ENCODE assay signal across 1 cellular context in genomic region chr14:72776701-72777255, GRCh38.
TF ChIP-seq lines count a peak whose summit lies in the region.

No MANE protein-coding gene starts in this region.

TF ChIP-seq in HepG2, 621 proteins besides CTCF, POLR2A, EP300 and RAD21 (continued from another document and continues in another):
- TF ChIP-seq E2F1 (CRISPR knock-in tag; IDR thresholded peaks at IDR 0.05) (0 out of 2 replicates have a peak, but pooled peaks have one; percentile 15), IRF2 (CRISPR knock-in tag; IDR thresholded peaks at IDR 0.05) (peak; percentile 72; the same call in 1 of the 2 replicates), SMAD3 (CRISPR knock-in tag; IDR thresholded peaks at IDR 0.05) (peak; percentile 34; the same call in 1 of the 2 replicates), SP4 (CRISPR knock-in tag; IDR thresholded peaks at IDR 0.05) (peak; percentile 52; the same call in 1 of the 2 replicates), ZMYM3 (CRISPR knock-in tag; IDR thresholded peaks at IDR 0.05) (peak; percentile 95), PITX1 (CRISPR knock-in tag; IDR thresholded peaks at IDR 0.05) (peak; percentile 94), ZMYM4 (CRISPR knock-in tag; IDR thresholded peaks at IDR 0.05) (peak; percentile 92), HDAC2 (CRISPR knock-in tag; IDR thresholded peaks at IDR 0.05) (peak; percentile 98), ONECUT2 (CRISPR knock-in tag; IDR thresholded peaks at IDR 0.05) (peak; percentile 61; the same call in 1 of the 2 replicates), HDAC1 (CRISPR knock-in tag; IDR thresholded peaks at IDR 0.05) (peak; percentile 90), ZNF230 (CRISPR knock-in tag; IDR thresholded peaks at IDR 0.05) (peak; percentile 63; the same call in 1 of the 2 replicates), SMAD9 (CRISPR knock-in tag; IDR thresholded peaks at IDR 0.05) (no peak), ZNF879 (CRISPR knock-in tag; IDR thresholded peaks at IDR 0.05) (no peak), ZNF556 (CRISPR knock-in tag; IDR thresholded peaks at IDR 0.05; ENCODE audit: borderline replicate concordance) (peak; percentile 81), TFE3 (CRISPR knock-in tag; IDR thresholded peaks at IDR 0.05) (0 out of 2 replicates have a peak, but pooled peaks have one; percentile 14), YY1 (IDR thresholded peaks at IDR 0.05; ENCODE audit: insufficient read depth, insufficient replicate concordance, low read depth, low read length) (peak; percentile 13), ZNF350 (CRISPR knock-in tag; IDR thresholded peaks at IDR 0.05; ENCODE audit: borderline replicate concordance, low read depth) (peak; percentile 52), ZNF788 (CRISPR knock-in tag; IDR thresholded peaks at IDR 0.05; ENCODE audit: borderline replicate concordance) (peak; percentile 93), ZMAT3 (CRISPR knock-in tag; conservative IDR thresholded peaks at IDR 0.05) (no peak), KLF16 (CRISPR knock-in tag; IDR thresholded peaks at IDR 0.05) (peak in 1 of 2 experiments; percentile 82; a peak in 1 of 4 replicates), ZMYM2 (CRISPR knock-in tag; IDR thresholded peaks at IDR 0.05) (0 out of 2 replicates have a peak, but pooled peaks have one; percentile 25), ZFY (CRISPR knock-in tag; IDR thresholded peaks at IDR 0.05) (peak; percentile 36; the same call in 1 of the 2 replicates), ATF1 (CRISPR knock-in tag; IDR thresholded peaks at IDR 0.05) (0 out of 2 replicates have a peak, but pooled peaks have one; percentile 28), BRD4 (CRISPR knock-in tag; IDR thresholded peaks at IDR 0.05) (peak; percentile 50; the same call in 1 of the 2 replicates), ATF7 (IDR thresholded peaks at IDR 0.05) (no peak), ATF7 (CRISPR knock-in tag; IDR thresholded peaks at IDR 0.05) (peak; percentile 56; the same call in 1 of the 2 replicates), SALL2 (CRISPR knock-in tag; IDR thresholded peaks at IDR 0.05) (peak; percentile 35; the same call in 1 of the 2 replicates), ZNF629 (CRISPR knock-in tag; conservative IDR thresholded peaks at IDR 0.05) (peak; percentile 63), RFXAP (CRISPR knock-in tag; IDR thresholded peaks at IDR 0.05; ENCODE audit: borderline replicate concordance) (peak; percentile 51; the same call in 1 of the 2 replicates), ZNF24 (IDR thresholded peaks at IDR 0.05) (no peak), NR2F2 (IDR thresholded peaks at IDR 0.05; ENCODE audit: borderline replicate concordance, low read depth) (peak; percentile 81), ZNF121 (CRISPR knock-in tag; IDR thresholded peaks at IDR 0.05) (no peak), ZNF451 (CRISPR knock-in tag; IDR thresholded peaks at IDR 0.05) (0 out of 2 replicates have a peak, but pooled peaks have one; percentile 41), DMAP1 (CRISPR knock-in tag; IDR thresholded peaks at IDR 0.05) (peak; percentile 39; the same call in 1 of the 2 replicates), POGZ (CRISPR knock-in tag; IDR thresholded peaks at IDR 0.05) (peak; percentile 91), KLF13 (CRISPR knock-in tag; IDR thresholded peaks at IDR 0.05) (no peak), MYC (CRISPR knock-in tag; IDR thresholded peaks at IDR 0.05; ENCODE audit: borderline replicate concordance) (peak; percentile 30; the same call in 1 of the 2 replicates), TEAD2 (CRISPR knock-in tag; IDR thresholded peaks at IDR 0.05) (no peak), ZNF510 (CRISPR knock-in tag; IDR thresholded peaks at IDR 0.05; ENCODE audit: low read depth) (no peak), PPARG (CRISPR knock-in tag; conservative IDR thresholded peaks at IDR 0.05) (peak; percentile 76), THRA (CRISPR knock-in tag; IDR thresholded peaks at IDR 0.05; ENCODE audit: borderline replicate concordance) (peak; percentile 99), FOXJ3 (CRISPR knock-in tag; IDR thresholded peaks at IDR 0.05; ENCODE audit: borderline replicate concordance) (peak; percentile 57; the same call in 1 of the 2 replicates), PATZ1 (CRISPR knock-in tag; IDR thresholded peaks at IDR 0.05) (peak; percentile 98)
- TF ChIP-seq, protein P1, sequence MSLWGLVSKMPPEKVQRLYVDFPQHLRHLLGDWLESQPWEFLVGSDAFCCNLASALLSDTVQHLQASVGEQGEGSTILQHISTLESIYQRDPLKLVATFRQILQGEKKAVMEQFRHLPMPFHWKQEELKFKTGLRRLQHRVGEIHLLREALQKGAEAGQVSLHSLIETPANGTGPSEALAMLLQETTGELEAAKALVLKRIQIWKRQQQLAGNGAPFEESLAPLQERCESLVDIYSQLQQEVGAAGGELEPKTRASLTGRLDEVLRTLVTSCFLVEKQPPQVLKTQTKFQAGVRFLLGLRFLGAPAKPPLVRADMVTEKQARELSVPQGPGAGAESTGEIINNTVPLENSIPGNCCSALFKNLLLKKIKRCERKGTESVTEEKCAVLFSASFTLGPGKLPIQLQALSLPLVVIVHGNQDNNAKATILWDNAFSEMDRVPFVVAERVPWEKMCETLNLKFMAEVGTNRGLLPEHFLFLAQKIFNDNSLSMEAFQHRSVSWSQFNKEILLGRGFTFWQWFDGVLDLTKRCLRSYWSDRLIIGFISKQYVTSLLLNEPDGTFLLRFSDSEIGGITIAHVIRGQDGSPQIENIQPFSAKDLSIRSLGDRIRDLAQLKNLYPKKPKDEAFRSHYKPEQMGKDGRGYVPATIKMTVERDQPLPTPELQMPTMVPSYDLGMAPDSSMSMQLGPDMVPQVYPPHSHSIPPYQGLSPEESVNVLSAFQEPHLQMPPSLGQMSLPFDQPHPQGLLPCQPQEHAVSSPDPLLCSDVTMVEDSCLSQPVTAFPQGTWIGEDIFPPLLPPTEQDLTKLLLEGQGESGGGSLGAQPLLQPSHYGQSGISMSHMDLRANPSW (CRISPR knock-in tag; IDR thresholded peaks at IDR 0.05; ENCODE audit: borderline replicate concordance): no peak
- TF ChIP-seq, protein P2, sequence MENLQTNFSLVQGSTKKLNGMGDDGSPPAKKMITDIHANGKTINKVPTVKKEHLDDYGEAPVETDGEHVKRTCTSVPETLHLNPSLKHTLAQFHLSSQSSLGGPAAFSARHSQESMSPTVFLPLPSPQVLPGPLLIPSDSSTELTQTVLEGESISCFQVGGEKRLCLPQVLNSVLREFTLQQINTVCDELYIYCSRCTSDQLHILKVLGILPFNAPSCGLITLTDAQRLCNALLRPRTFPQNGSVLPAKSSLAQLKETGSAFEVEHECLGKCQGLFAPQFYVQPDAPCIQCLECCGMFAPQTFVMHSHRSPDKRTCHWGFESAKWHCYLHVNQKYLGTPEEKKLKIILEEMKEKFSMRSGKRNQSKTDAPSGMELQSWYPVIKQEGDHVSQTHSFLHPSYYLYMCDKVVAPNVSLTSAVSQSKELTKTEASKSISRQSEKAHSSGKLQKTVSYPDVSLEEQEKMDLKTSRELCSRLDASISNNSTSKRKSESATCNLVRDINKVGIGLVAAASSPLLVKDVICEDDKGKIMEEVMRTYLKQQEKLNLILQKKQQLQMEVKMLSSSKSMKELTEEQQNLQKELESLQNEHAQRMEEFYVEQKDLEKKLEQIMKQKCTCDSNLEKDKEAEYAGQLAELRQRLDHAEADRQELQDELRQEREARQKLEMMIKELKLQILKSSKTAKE (CRISPR knock-in tag; IDR thresholded peaks at IDR 0.05; ENCODE audit: borderline replicate concordance): peak; percentile 93
- TF ChIP-seq, protein P3, sequence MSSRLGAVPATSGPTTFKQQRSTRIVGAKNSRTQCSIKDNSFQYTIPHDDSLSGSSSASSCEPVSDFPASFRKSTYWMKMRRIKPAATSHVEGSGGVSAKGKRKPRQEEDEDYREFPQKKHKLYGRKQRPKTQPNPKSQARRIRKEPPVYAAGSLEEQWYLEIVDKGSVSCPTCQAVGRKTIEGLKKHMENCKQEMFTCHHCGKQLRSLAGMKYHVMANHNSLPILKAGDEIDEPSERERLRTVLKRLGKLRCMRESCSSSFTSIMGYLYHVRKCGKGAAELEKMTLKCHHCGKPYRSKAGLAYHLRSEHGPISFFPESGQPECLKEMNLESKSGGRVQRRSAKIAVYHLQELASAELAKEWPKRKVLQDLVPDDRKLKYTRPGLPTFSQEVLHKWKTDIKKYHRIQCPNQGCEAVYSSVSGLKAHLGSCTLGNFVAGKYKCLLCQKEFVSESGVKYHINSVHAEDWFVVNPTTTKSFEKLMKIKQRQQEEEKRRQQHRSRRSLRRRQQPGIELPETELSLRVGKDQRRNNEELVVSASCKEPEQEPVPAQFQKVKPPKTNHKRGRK (CRISPR knock-in tag; IDR thresholded peaks at IDR 0.05): 0 out of 2 replicates have a peak, but pooled peaks have one; percentile 11
- TF ChIP-seq, protein P4, sequence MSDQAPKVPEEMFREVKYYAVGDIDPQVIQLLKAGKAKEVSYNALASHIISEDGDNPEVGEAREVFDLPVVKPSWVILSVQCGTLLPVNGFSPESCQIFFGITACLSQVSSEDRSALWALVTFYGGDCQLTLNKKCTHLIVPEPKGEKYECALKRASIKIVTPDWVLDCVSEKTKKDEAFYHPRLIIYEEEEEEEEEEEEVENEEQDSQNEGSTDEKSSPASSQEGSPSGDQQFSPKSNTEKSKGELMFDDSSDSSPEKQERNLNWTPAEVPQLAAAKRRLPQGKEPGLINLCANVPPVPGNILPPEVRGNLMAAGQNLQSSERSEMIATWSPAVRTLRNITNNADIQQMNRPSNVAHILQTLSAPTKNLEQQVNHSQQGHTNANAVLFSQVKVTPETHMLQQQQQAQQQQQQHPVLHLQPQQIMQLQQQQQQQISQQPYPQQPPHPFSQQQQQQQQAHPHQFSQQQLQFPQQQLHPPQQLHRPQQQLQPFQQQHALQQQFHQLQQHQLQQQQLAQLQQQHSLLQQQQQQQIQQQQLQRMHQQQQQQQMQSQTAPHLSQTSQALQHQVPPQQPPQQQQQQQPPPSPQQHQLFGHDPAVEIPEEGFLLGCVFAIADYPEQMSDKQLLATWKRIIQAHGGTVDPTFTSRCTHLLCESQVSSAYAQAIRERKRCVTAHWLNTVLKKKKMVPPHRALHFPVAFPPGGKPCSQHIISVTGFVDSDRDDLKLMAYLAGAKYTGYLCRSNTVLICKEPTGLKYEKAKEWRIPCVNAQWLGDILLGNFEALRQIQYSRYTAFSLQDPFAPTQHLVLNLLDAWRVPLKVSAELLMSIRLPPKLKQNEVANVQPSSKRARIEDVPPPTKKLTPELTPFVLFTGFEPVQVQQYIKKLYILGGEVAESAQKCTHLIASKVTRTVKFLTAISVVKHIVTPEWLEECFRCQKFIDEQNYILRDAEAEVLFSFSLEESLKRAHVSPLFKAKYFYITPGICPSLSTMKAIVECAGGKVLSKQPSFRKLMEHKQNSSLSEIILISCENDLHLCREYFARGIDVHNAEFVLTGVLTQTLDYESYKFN (CRISPR knock-in tag; conservative IDR thresholded peaks at IDR 0.05): peak; percentile 99
- TF ChIP-seq, protein P5, sequence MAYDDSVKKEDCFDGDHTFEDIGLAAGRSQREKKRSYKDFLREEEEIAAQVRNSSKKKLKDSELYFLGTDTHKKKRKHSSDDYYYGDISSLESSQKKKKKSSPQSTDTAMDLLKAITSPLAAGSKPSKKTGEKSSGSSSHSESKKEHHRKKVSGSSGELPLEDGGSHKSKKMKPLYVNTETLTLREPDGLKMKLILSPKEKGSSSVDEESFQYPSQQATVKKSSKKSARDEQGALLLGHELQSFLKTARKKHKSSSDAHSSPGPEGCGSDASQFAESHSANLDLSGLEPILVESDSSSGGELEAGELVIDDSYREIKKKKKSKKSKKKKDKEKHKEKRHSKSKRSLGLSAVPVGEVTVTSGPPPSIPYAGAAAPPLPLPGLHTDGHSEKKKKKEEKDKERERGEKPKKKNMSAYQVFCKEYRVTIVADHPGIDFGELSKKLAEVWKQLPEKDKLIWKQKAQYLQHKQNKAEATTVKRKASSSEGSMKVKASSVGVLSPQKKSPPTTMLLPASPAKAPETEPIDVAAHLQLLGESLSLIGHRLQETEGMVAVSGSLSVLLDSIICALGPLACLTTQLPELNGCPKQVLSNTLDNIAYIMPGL (CRISPR knock-in tag; IDR thresholded peaks at IDR 0.05; ENCODE audit: borderline replicate concordance in 1 of 2, low read depth in 1 of 2): 0 out of 4 replicates have a peak, but pooled peaks have one; percentile 28 to 49
